Comparison of ENCODE assay signal across 21 cellular contexts in the genomic region with DNA sequence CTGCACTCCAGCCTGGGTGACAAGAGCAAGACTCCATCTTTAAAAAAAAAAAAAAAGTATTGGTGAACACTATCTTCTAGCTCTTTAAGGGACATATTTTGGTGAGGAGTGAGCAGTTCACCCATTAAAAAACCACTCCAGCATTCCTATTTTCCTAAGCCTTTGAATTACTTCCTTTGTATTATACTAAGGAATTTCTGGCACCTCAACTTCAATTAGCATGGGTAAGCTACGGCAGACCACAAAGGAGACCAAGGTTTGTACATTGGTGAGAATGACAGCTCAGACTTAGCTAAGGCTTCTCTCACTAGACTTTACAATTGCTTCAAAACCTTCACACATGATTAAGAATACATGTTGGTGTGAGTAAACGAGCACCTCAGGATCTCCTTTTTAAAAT. TPM values are rescaled to one million over a fixed set of nuclear protein-coding genes. Genes with fewer than 3 reads are reported as not detected.
DNase-seq lines count a peak whose midpoint lies in the region; TF ChIP-seq lines count a peak whose summit lies in the region.
"Had no signal": no experiment of that assay in that cellular context is flagged by ENCODE, and none has a peak within 500 bp of the region (broad histone marks: within the 10 kb centered on the region; RNA-seq: fewer than 3 reads in every experiment).

No MANE protein-coding gene starts in this region.

- no peak overlapping the region for H3K27ac Mint-ChIP-seq in osteocyte (ENCODE audit: unreplicated experiment)

- no peak for TF ChIP-seq POLR2A in lower leg skin (IDR thresholded peaks at IDR 0.05)

- H3K9me3 Mint-ChIP-seq in osteocyte (ENCODE audit: unreplicated experiment) = no peaks in the 10 kb centered on the region
- H3K9me3 Mint-ChIP-seq: CD8-positive, alpha-beta memory T cell had no signal

- intact Hi-C loops in lower leg skin (cut with DNase I; ENCODE audit: low total_unique reads) = no loop called here

- no peak overlapping the region for H3K4me3 Mint-ChIP-seq in osteocyte (ENCODE audit: unreplicated experiment)
- H3K4me3 Mint-ChIP-seq: CD8-positive, alpha-beta memory T cell had no signal

- H3K4me1 Mint-ChIP-seq in osteocyte (ENCODE audit: unreplicated experiment) = peaks cover 4% of the 10 kb centered on the region
- H3K4me1 Mint-ChIP-seq: CD8-positive, alpha-beta memory T cell had no signal

- DNase-seq in AG10803 (ENCODE audit: low read depth) (peak; percentile 55), LoVo (ENCODE audit: low spot score) (peak; percentile 46), astrocyte of the hippocampus (ENCODE audit: low read depth, low spot score) (peak; percentile 92), kidney tubule cell (ENCODE audit: low spot score) (peak; percentile 46), DMS79 (lab: John Stamatoyannopoulos, UW) (no peak), osteocyte (ENCODE audit: extremely low spot score, unreplicated experiment) (no peak), lower leg skin (ENCODE audit: low spot score in 2 of 2) (no peak)
- no peak for DNase-seq in activated CD4-positive, alpha-beta T cell treated with anti-CD3 and anti-CD28 coated beads for 1 hour
- DNase-seq: C1 segment of cervical spinal cord; CD8-positive, alpha-beta memory T cell; H7; Kasumi-1; NCI-H1105 treated with DMSO at 0.1 percent for 48 hours; NCI-H187; NCI-H2107; NCI-H510A treated with DMSO at 0.1 percent for 48 hours; NCI-H774; RPMI8226; SHP77 treated with DMSO at 0.1 percent for 48 hours; SK-N-SH had no signal

- H3K36me3 Mint-ChIP-seq in osteocyte (ENCODE audit: unreplicated experiment) = no peaks in the 10 kb centered on the region
- H3K36me3 Mint-ChIP-seq: CD8-positive, alpha-beta memory T cell had no signal

- H3K4me3 ChIP-seq in AG10803 (ENCODE audit: low read length) (no peak overlapping the region), lower leg skin (ENCODE audit: low read depth, poor library complexity, severe bottlenecking) (no peak overlapping the region)
- H3K4me3 ChIP-seq: A549 had no signal

- WGBS in lower leg skin, 2 donors = 73% methylated on average over 2 of the region's 2 CpGs

- TF ChIP-seq CTCF in AG10803 (conservative IDR thresholded peaks at IDR 0.05; ENCODE audit: low read length) (no peak), osteocyte (IDR thresholded peaks at IDR 0.05) (no peak), lower leg skin (IDR thresholded peaks at IDR 0.05) (no peak)

- no peaks in the 10 kb centered on the region for H3K27me3 Mint-ChIP-seq in osteocyte (ENCODE audit: unreplicated experiment)

RNA-seq across cellular contexts. Expression of a gene that starts 57.0 kb away (rescaled TPM):
- total RNA-seq in osteocyte (1.0 and 1.5 TPM in 2 replicates), lower leg skin (10 to 100 TPM; 10.1 to 17.6 (median 10.8) TPM)

Comparison
In these comparisons a context has a peak if more than half of its experiments do, and no peak if none do; other contexts are left out.
1. DNase-seq: peak in AG10803 (single experiment), LoVo (single experiment), astrocyte of the hippocampus (single experiment) and kidney tubule cell (single experiment); none in DMS79 (single experiment), activated CD4-positive, alpha-beta T cell treated with anti-CD3 and anti-CD28 coated beads for 1 hour (single experiment), osteocyte (single experiment) and lower leg skin (0 of 2).